ENCODE assay signal across 10 cellular contexts in the genomic region with DNA sequence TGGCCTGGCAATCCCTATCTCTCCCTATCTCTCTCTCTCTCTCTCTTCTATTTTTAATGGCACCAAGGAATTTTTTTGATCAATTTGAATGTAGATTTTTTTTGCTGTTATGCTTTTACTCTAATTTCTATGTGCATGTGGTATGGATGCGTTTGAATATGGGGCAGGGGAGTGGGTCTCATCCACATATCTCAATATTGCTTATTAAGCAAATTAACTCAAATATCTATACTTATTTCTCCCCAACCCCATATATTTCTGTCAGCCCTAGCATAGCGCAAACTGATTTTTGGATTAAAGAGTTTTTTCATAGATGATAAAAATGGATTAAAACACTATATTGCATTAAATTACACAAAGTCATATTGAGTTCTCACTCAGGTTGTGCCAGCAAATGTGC.
"Had no signal": no experiment of that assay in that cellular context is flagged by ENCODE, and none has a peak within 500 bp of the region (broad histone marks: within the 10 kb centered on the region; RNA-seq: fewer than 3 reads in every experiment).

No MANE protein-coding gene starts in this region.

- H2AFZ ChIP-seq: GM23248, GM23338 had no signal

- H3K4me1 Mint-ChIP-seq: GM23338, H9 had no signal

- ATAC-seq: GM23338, HCT116 had no signal

- H3K36me3 ChIP-seq: HAP-1 had no signal

- H3K4me3 ChIP-seq: GM23248, GM23338, HAP-1 had no signal

- H3K4me1 ChIP-seq: HAP-1 had no signal

- H3K4me3 Mint-ChIP-seq: GM23338, H9, HFFc6 had no signal

- H3K9me3 ChIP-seq: HAP-1 had no signal

- H3K4me2 ChIP-seq: GM23338 had no signal

- DNase-seq: GM23248, GOT3, H7, H9, HCEC 1CT, HFFc6 had no signal

- H3K27ac Mint-ChIP-seq: GM23338, H9, HFFc6 had no signal

- FAIRE-seq: H54 had no signal

- H3K9ac ChIP-seq: GM23248 had no signal

- H3K27ac ChIP-seq: GM23248 had no signal
